Comparison of ENCODE assay signal across 8 cellular contexts in genomic region chr2:96241901-96242611, GRCh38. TPM values are rescaled to one million over a fixed set of nuclear protein-coding genes. Genes with fewer than 3 reads are reported as not detected.
DNase-seq lines count a peak whose midpoint lies in the region; ATAC-seq and TF ChIP-seq lines count a peak whose summit lies in the region.

No MANE protein-coding gene starts in this region.

- H3K27me3 ChIP-seq in CD8-positive, alpha-beta T cell (ENCODE audit: insufficient read depth, low read length), result no peaks in the 10 kb centered on the region
- H3K27me3 ChIP-seq in dorsolateral prefrontal cortex, result no peaks in the 10 kb centered on the region

- H3K9me3 Mint-ChIP-seq in CD8-positive, alpha-beta T cell, result no peaks in the 10 kb centered on the region
- no peaks in the 10 kb centered on the region for H3K9me3 Mint-ChIP-seq in neural crest cell

- peaks cover 40% of the 10 kb centered on the region for H3K4me1 Mint-ChIP-seq in CD8-positive, alpha-beta T cell (ENCODE audit: low read depth)
- peaks cover 14% of the 10 kb centered on the region for H3K4me1 Mint-ChIP-seq in neural crest cell

- H3K36me3 Mint-ChIP-seq in CD8-positive, alpha-beta T cell, result peaks cover 3% of the 10 kb centered on the region
- no peaks in the 10 kb centered on the region for H3K36me3 Mint-ChIP-seq in neural crest cell (ENCODE audit: low read depth)

- H3K4me3 Mint-ChIP-seq in CD8-positive, alpha-beta T cell, result peak overlapping the region; percentile 68
- no peak overlapping the region for H3K4me3 Mint-ChIP-seq in neural crest cell

- peaks cover 41% of the 10 kb centered on the region for H3K4me1 ChIP-seq in CD8-positive, alpha-beta T cell (ENCODE audit: insufficient read depth, low read length)

- intact Hi-C loops in CD8-positive, alpha-beta T cell (cut with DNase I, micrococcal nuclease), result loop anchor here in 1 of 2 experiments (2.0 kb wide), 1 partner anchor 33 kb away; the partner anchor contains the start of gene STARD7
- intact Hi-C loops in dorsolateral prefrontal cortex (cut with DNase I), result no loop called here

- no peak for TF ChIP-seq CTCF in CD8-positive, alpha-beta T cell (IDR thresholded peaks at IDR 0.05)
- TF ChIP-seq CTCF in dorsolateral prefrontal cortex (IDR thresholded peaks at IDR 0.05 in 54 of 56, conservative IDR thresholded peaks at IDR 0.05 in 2 of 56; ENCODE audit: low read depth in 1 of 56, partially characterized antibody in 56 of 56) (no peak), neural crest cell (conservative IDR thresholded peaks at IDR 0.05) (no peak)

- POLR2A ChIA-PET in CD8-positive, alpha-beta T cell (lab: Charles Lee), result interaction anchor here (1.5 kb wide), 1 partner anchor 34 kb away, joined by 4 read pairs; the partner anchor contains the start of gene STARD7

- H3K9me3 ChIP-seq in CD8-positive, alpha-beta T cell (ENCODE audit: low read length), result no peaks in the 10 kb centered on the region

- ATAC-seq in CD8-positive, alpha-beta T cell, result peak; percentile 82
- ATAC-seq in GM19467 (IDR thresholded peaks at IDR 0.05; ENCODE audit: unreplicated experiment) (peak; percentile 81), HG03575 (IDR thresholded peaks at IDR 0.05; ENCODE audit: extremely low read depth, insufficient number of reproducible peaks, low FRiP score, unreplicated experiment) (peak; percentile 57)

- CTCF ChIA-PET in CD8-positive, alpha-beta T cell (lab: Charles Lee), result interaction anchor here (0.9 to 1.5 kb wide), 5 partner anchors 13 to 125 kb away, joined by 3 to 5 read pairs (median 3); partner anchors contain the start of gene ASTL

- H3K36me3 ChIP-seq in CD8-positive, alpha-beta T cell (ENCODE audit: insufficient read depth, low read length), result no peaks in the 10 kb centered on the region

- H3K27me3 Mint-ChIP-seq in CD8-positive, alpha-beta T cell (ENCODE audit: low read depth), result no peaks in the 10 kb centered on the region
- no peaks in the 10 kb centered on the region for H3K27me3 Mint-ChIP-seq in neural crest cell (ENCODE audit: low read depth)

- H3K27ac Mint-ChIP-seq in CD8-positive, alpha-beta T cell, result peak overlapping the region; percentile 94
- H3K27ac Mint-ChIP-seq in neural crest cell (ENCODE audit: unreplicated experiment), result peak overlapping the region; percentile 92

- DNase-seq in CD8-positive, alpha-beta T cell, result peak in 5 of 7 experiments; percentile 26 to 68 (median 43)
- peak; percentile 18 for DNase-seq in activated CD4-positive, alpha-beta T cell treated with anti-CD3 and anti-CD28 coated beads for 1 hour
- peak in 3 of 10 donors; percentile 28 to 52 (median 48) for DNase-seq in dorsolateral prefrontal cortex
- no peak for DNase-seq in neural crest cell (ENCODE audit: low read depth, low spot score)
- no peak for DNase-seq in NCI-H2196 treated with DMSO at 0.1 percent for 48 hours (lab: John Stamatoyannopoulos, UW; ENCODE audit: unreplicated experiment)
- no peak for DNase-seq in mesenteric fat pad (ENCODE audit: low spot score)

- H3K27ac ChIP-seq in CD8-positive, alpha-beta T cell (ENCODE audit: low read depth, low read length), result peak overlapping the region; percentile 46
- peak overlapping the region in 58 of 59 donors; percentile 5 to 89 (median 78) for H3K27ac ChIP-seq in dorsolateral prefrontal cortex

- peak overlapping the region; percentile 10 for H3K4me3 ChIP-seq in CD8-positive, alpha-beta T cell (ENCODE audit: low read depth, low read length)
- H3K4me3 ChIP-seq in dorsolateral prefrontal cortex, result peak overlapping the region in 5 of 59 donors; percentile 4 to 20 (median 11)

RNA-seq across cellular contexts. Expression of gene TMEM127, which starts 23.7 kb away (rescaled TPM):
- 10 to 100 TPM; 44.7 to 49.6 TPM for total RNA-seq in CD8-positive, alpha-beta T cell
- 10 to 100 TPM; 33.5 to 77.9 (median 59.2) TPM for total RNA-seq in dorsolateral prefrontal cortex
- total RNA-seq in neural crest cell, result 28.8 and 30.6 TPM in 2 replicates
- 58.7 TPM for total RNA-seq in mesenteric fat pad

RNA-seq across cellular contexts. Expression of gene CIAO1, which starts 24.0 kb away (rescaled TPM):
- total RNA-seq in CD8-positive, alpha-beta T cell, result 10 to 100 TPM; 51.9 to 58.0 TPM
- total RNA-seq in dorsolateral prefrontal cortex (100 to 1,000 TPM in 47 of 120 experiments, 10 to 100 TPM in 73; 71.3 to 116 (median 96.1) TPM), neural crest cell (89.8 and 91.1 TPM in 2 replicates), mesenteric fat pad (71.0 TPM)

RNA-seq across cellular contexts. Expression of gene STARD7, which starts 33.4 kb away (rescaled TPM):
- 10 to 100 TPM; 75.3 to 85.1 TPM for total RNA-seq in CD8-positive, alpha-beta T cell
- total RNA-seq in dorsolateral prefrontal cortex (100 to 1,000 TPM; 105 to 205 (median 135) TPM), neural crest cell (178 and 186 TPM in 2 replicates), mesenteric fat pad (107 TPM)

Comparison
In these comparisons a context has a peak if more than half of its experiments do, and no peak if none do; other contexts are left out.
1. DNase-seq: peak in CD8-positive, alpha-beta T cell (5 of 7) and activated CD4-positive, alpha-beta T cell treated with anti-CD3 and anti-CD28 coated beads for 1 hour (single experiment); none in neural crest cell (single experiment), NCI-H2196 treated with DMSO at 0.1 percent for 48 hours (single experiment) and mesenteric fat pad (single experiment).
2. Peak in every context shown above with its lines, with median percentiles within 50 percentile points of each other: ATAC-seq.